18 cellular contexts compared by ENCODE assay signal in genomic region chr2:106948550-106948949, GRCh38.
"Had no signal": no experiment of that assay in that cellular context is flagged by ENCODE, and none has a peak within 500 bp of the region (broad histone marks: within the 10 kb centered on the region; RNA-seq: fewer than 3 reads in every experiment).

No MANE protein-coding gene starts in this region.

- H3K4me3 ChIP-seq: MG63 had no signal

- H3K9me3 ChIP-seq: MG63 had no signal

- H3K27me3 ChIP-seq: MG63 had no signal

- DNase-seq: Karpas-422, KBM-7, MG63, NCI-H1092 treated with DMSO at 0.1 percent for 48 hours, NCI-H1436, NCI-H187, NCI-H2029, NCI-H2081 treated with DMSO at 0.1 percent for 48 hours, NCI-H2171, NCI-H226, NCI-H446, NCI-H510A, NCI-H524 treated with DMSO at 0.1 percent for 48 hours, NCI-H69, NCI-H774, SHP77, T-helper 1 cell had no signal

- ATAC-seq: SK-N-SH treated with all-trans-retinoic acid at 6 μM for 48 hours had no signal

- H3K36me3 ChIP-seq: MG63 had no signal
